ENCODE assay signal across 9 cellular contexts in the genomic region with DNA sequence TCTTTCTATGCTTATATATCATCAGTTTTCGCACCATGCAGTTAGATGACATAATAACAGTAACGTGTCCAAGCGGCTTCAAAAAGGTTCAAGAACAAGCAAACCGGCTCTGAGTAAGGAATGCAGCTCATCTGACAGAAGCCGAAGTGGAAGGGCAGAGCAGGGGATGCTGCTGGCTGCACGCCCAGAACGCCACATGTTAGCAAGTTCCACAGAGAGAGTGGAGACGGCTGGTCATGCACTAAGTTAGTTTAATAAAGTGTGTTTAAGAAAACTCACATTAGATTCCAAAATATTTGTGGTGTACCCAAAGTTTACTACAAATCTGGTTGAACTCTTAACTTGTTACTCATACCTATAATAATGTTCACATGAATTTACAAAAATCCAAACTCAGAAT.
A peak's percentile ranks its signal among the peaks of the same experiment; 100 is the strongest.
DNase-seq lines count a peak whose midpoint lies in the region; ATAC-seq and TF ChIP-seq lines count a peak whose summit lies in the region.
"Had no signal": no experiment of that assay in that cellular context is flagged by ENCODE, and none has a peak within 500 bp of the region (broad histone marks: within the 10 kb centered on the region; RNA-seq: fewer than 3 reads in every experiment).

No MANE protein-coding gene starts in this region.

- no peak overlapping the region for H3K4me3 Mint-ChIP-seq in MCF 10A (ENCODE audit: unreplicated experiment)
- no peak overlapping the region for H3K4me3 Mint-ChIP-seq in activated naive CD4-positive, alpha-beta T cell treated with anti-CD3 and anti-CD28 coated beads, Interleukin-2, amount 10 ng/mL, durations not matched to agents 7 days and 5 days

- H3K27ac Mint-ChIP-seq in MCF 10A (ENCODE audit: low read depth, unreplicated experiment) = no peak overlapping the region
- no peak overlapping the region for H3K27ac Mint-ChIP-seq in activated naive CD4-positive, alpha-beta T cell treated with anti-CD3 and anti-CD28 coated beads, Interleukin-2, amount 10 ng/mL, durations not matched to agents 7 days and 5 days

- H3K36me3 Mint-ChIP-seq in MCF 10A (ENCODE audit: insufficient read depth, unreplicated experiment) = no peaks in the 10 kb centered on the region
- no peaks in the 10 kb centered on the region for H3K36me3 Mint-ChIP-seq in activated naive CD4-positive, alpha-beta T cell treated with anti-CD3 and anti-CD28 coated beads, Interleukin-2, amount 10 ng/mL, durations not matched to agents 7 days and 5 days

- no peak for TF ChIP-seq CTCF in MCF 10A (IDR thresholded peaks at IDR 0.05; ENCODE audit: unreplicated experiment)

- BruUV-seq in MCF 10A (replicated peaks; lab: Mats Ljungman, UMichigan) = no TSS peak

- DNase-seq in A172 (ENCODE audit: low spot score) (peak; percentile 93), NCI-H1092 treated with DMSO at 0.1 percent for 48 hours (lab: John Stamatoyannopoulos, UW) (peak; percentile 20), MCF 10A (ENCODE audit: unreplicated experiment) (peak; percentile 78), kidney tubule cell (ENCODE audit: low spot score) (peak; percentile 65), SKM-1 (lab: John Stamatoyannopoulos, UW; ENCODE audit: unreplicated experiment) (no peak), islet precursor cell (no peak)
- DNase-seq in activated naive CD4-positive, alpha-beta T cell treated with anti-CD3 and anti-CD28 coated beads, Interleukin-2, amount 10 ng/mL, durations not matched to agents 7 days and 5 days = no peak

- intact Hi-C loops in MCF 10A (cut with micrococcal nuclease) = no loop called here

- H3K27me3 Mint-ChIP-seq in MCF 10A (ENCODE audit: insufficient read depth, unreplicated experiment) = no peaks in the 10 kb centered on the region
- H3K27me3 Mint-ChIP-seq in activated naive CD4-positive, alpha-beta T cell treated with anti-CD3 and anti-CD28 coated beads, Interleukin-2, amount 10 ng/mL, durations not matched to agents 7 days and 5 days = no peaks in the 10 kb centered on the region

- POLR2A ChIA-PET in MCF 10A (lab: Yijun Ruan, JAX) = interaction anchor here (0.6 to 0.8 kb wide), 2 partner anchors 92 to 328 kb away, joined by 3 to 4 read pairs; no protein-coding TSS in a partner anchor

- H3K9me3 Mint-ChIP-seq in MCF 10A (ENCODE audit: unreplicated experiment) = no peaks in the 10 kb centered on the region
- no peaks in the 10 kb centered on the region for H3K9me3 Mint-ChIP-seq in activated naive CD4-positive, alpha-beta T cell treated with anti-CD3 and anti-CD28 coated beads, Interleukin-2, amount 10 ng/mL, durations not matched to agents 7 days and 5 days

- ATAC-seq in HG02840 (IDR thresholded peaks at IDR 0.05; ENCODE audit: low FRiP score, unreplicated experiment) = no peak
- ATAC-seq: A549 had no signal

- CTCF ChIA-PET in MCF 10A (lab: Yijun Ruan, JAX) = interaction anchor here (0.9 to 2.5 kb wide), 4 partner anchors 14 to 170 kb away, joined by 3 to 8 read pairs (median 4); partner anchors contain the start of gene DNAH7
- CTCF ChIA-PET in activated naive CD4-positive, alpha-beta T cell treated with anti-CD3 and anti-CD28 coated beads, Interleukin-2, amount 10 ng/mL, durations not matched to agents 7 days and 5 days (lab: Charles Lee) = no interaction called here

- H3K4me1 Mint-ChIP-seq in MCF 10A (ENCODE audit: insufficient read depth, unreplicated experiment) = peaks cover 6% of the 10 kb centered on the region
- no peaks in the 10 kb centered on the region for H3K4me1 Mint-ChIP-seq in activated naive CD4-positive, alpha-beta T cell treated with anti-CD3 and anti-CD28 coated beads, Interleukin-2, amount 10 ng/mL, durations not matched to agents 7 days and 5 days

Comparison
In these comparisons a context has a peak if more than half of its experiments do, and no peak if none do; other contexts are left out.
1. DNase-seq: peak in A172 (single experiment), NCI-H1092 treated with DMSO at 0.1 percent for 48 hours (single experiment), MCF 10A (single experiment) and kidney tubule cell (single experiment); none in SKM-1 (single experiment), islet precursor cell (single experiment) and activated naive CD4-positive, alpha-beta T cell treated with anti-CD3 and anti-CD28 coated beads, Interleukin-2, amount 10 ng/mL, durations not matched to agents 7 days and 5 days (single experiment).